1 cellular context compared by ENCODE assay signal in the genomic region with DNA sequence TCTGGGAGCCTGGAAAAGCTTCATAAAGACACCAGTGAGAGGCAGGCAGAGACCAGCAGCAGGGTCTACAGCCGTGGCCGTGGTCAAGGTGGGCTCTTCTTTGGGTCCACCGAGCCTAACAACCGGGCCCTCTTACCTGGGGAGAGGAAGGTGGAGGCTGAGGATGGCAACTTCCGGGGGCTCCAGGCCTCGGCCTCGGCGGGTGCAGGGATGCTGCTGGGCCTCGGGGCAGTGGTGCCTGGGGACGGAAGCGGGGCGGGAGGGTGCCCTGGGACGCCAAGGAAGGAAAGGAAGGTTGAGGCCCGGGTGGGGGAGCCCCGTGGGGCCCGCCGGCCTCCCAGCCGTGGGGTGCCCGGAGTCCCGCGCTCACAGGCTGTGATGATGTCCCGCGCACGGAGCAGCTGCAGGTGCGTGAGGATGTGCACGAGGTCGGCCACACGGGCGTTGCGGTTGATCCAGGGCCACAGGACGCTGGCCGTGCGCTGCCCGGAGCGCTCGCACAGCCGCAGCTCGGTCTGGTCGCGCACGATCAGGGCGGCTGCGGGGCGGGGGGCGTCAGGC.
TF ChIP-seq lines count a peak whose summit lies in the region.

No MANE protein-coding gene starts in this region.

TF ChIP-seq in endothelial cell of umbilical vein, 7 proteins besides CTCF, POLR2A, EP300 and RAD21:
- no peak for TF ChIP-seq MYC (IDR thresholded peaks at IDR 0.05; ENCODE audit: low read depth, low read length)
- no peak for TF ChIP-seq POLR2AphosphoS5 (IDR thresholded peaks at IDR 0.05; ENCODE audit: insufficient read depth, low read depth, low read length)
- TF ChIP-seq GATA2 (IDR thresholded peaks at IDR 0.05; ENCODE audit: insufficient read depth, insufficient read length, low read depth, low read length): no peak
- TF ChIP-seq, protein P1, sequence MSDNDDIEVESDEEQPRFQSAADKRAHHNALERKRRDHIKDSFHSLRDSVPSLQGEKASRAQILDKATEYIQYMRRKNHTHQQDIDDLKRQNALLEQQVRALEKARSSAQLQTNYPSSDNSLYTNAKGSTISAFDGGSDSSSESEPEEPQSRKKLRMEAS (IDR thresholded peaks at IDR 0.05; ENCODE audit: insufficient read depth, insufficient read length): no peak
- TF ChIP-seq JUN (IDR thresholded peaks at IDR 0.05; ENCODE audit: borderline replicate concordance, insufficient read depth, insufficient read length, low read depth): no peak
- TF ChIP-seq EZH2 (IDR thresholded peaks at IDR 0.05; ENCODE audit: borderline replicate concordance, low read depth, low read length, severe bottlenecking): no peak
- TF ChIP-seq FOS (IDR thresholded peaks at IDR 0.05; ENCODE audit: borderline replicate concordance, insufficient read depth, low read length): no peak
